18 cellular contexts compared by ENCODE assay signal in genomic region chr6:35015996-35016395, GRCh38.
DNase-seq lines count a peak whose midpoint lies in the region; ATAC-seq, FAIRE-seq and TF ChIP-seq lines count a peak whose summit lies in the region.
"Had no signal": no experiment of that assay in that cellular context is flagged by ENCODE, and none has a peak within 500 bp of the region (broad histone marks: within the 10 kb centered on the region; RNA-seq: fewer than 3 reads in every experiment).

No MANE protein-coding gene starts in this region.

- peaks cover 0 to 10% (median 0%) of the 10 kb centered on the region in 3 donors for H3K36me3 ChIP-seq in Peyer's patch
- peaks cover 8 to 23% of the 10 kb centered on the region in 2 donors for H3K36me3 ChIP-seq in duodenal mucosa (ENCODE audit: control insufficient read depth in 1 of 2, insufficient read depth in 2 of 2, low read length in 2 of 2)
- H3K36me3 ChIP-seq in muscle layer of colon (ENCODE audit: insufficient read depth, low read length) = no peaks in the 10 kb centered on the region
- no peaks in the 10 kb centered on the region for H3K36me3 ChIP-seq in testis (ENCODE audit: low read depth, missing control alignments)
- H3K36me3 ChIP-seq in pancreas = no peaks in the 10 kb centered on the region
- H3K36me3 ChIP-seq: ovary had no signal

- intact Hi-C loops in testis (cut with DNase I; ENCODE audit: low total_unique reads) (no loop called here), pancreas (cut with DNase I) (no loop called here)

- DNase-seq in Peyer's patch (no peak), testis (peak; percentile 47), pancreas (no peak), COLO668 (lab: John Stamatoyannopoulos, UW; ENCODE audit: unreplicated experiment) (no peak)
- DNase-seq: activated CD4-positive, alpha-beta T cell treated with anti-CD3 and anti-CD28 coated beads, Interleukin-2, amount 10 ng/mL, durations not matched to agents 7 days and 5 days; activated T-cell treated with anti-CD3 and anti-CD28 coated beads, Interleukin-2, amount 50 U/mL, for 72 hours; Karpas-422; NCI-H1694; NCI-H526; stimulated activated CD8-positive, alpha-beta memory T cell treated with anti-CD3 and anti-CD28 coated beads, Interleukin-4, amount 100 ng/mL, for 48 hours had no signal

- ATAC-seq in HG03432 (IDR thresholded peaks at IDR 0.05; ENCODE audit: unreplicated experiment) = no peak
- ATAC-seq in pancreas = no peak
- ATAC-seq in GM21619 (IDR thresholded peaks at IDR 0.05; ENCODE audit: unreplicated experiment) = no peak
- ATAC-seq: activated T-cell treated with anti-CD3 and anti-CD28 coated beads, Interleukin-2, amount 50 U/mL, for 72 hours had no signal

- no peak for TF ChIP-seq CTCF in Peyer's patch (IDR thresholded peaks at IDR 0.05)
- no peak for TF ChIP-seq CTCF in testis (IDR thresholded peaks at IDR 0.05)
- no peak for TF ChIP-seq CTCF in pancreas (IDR thresholded peaks at IDR 0.05)

- FAIRE-seq in pancreas (lab: Jason Lieb, UNC) = no peak
- FAIRE-seq: astrocyte, RCC 7860 had no signal

- H3K4me1 ChIP-seq in Peyer's patch (peaks cover 0 to 8% (median 0%) of the 10 kb centered on the region in 4 donors), duodenal mucosa (ENCODE audit: control insufficient read depth in 1 of 2, insufficient read depth in 2 of 2, low read length in 2 of 2) (no peaks in the 10 kb centered on the region), muscle layer of colon (ENCODE audit: insufficient read depth, low read length) (peaks cover 45% of the 10 kb centered on the region), testis (peaks cover 60% of the 10 kb centered on the region), pancreas (no peaks in the 10 kb centered on the region)

- WGBS in testis, 2 donors = 0% methylated on average over 1 of the region's 1 CpG
- WGBS in pancreas, 2 donors = 0 to 3% methylated on average over 1 of the region's 1 CpG

- H3K4me3 ChIP-seq in Peyer's patch = no peak overlapping the region
- H3K4me3 ChIP-seq in duodenal mucosa (ENCODE audit: low read depth in 1 of 2, low read length in 2 of 2) = no peak overlapping the region
- no peak overlapping the region for H3K4me3 ChIP-seq in muscle layer of colon (ENCODE audit: low read depth in 1 of 2, low read length in 2 of 2)
- no peak overlapping the region for H3K4me3 ChIP-seq in testis
- no peak overlapping the region for H3K4me3 ChIP-seq in pancreas
- H3K4me3 ChIP-seq: BLaER1, ovary had no signal

- no peaks in the 10 kb centered on the region for H3K27me3 ChIP-seq in Peyer's patch
- no peaks in the 10 kb centered on the region for H3K27me3 ChIP-seq in duodenal mucosa (ENCODE audit: control insufficient read depth in 1 of 2, insufficient read depth in 2 of 2, low read length in 2 of 2)
- H3K27me3 ChIP-seq in muscle layer of colon (ENCODE audit: control insufficient read depth in 1 of 2, insufficient read depth in 2 of 2, low read length in 2 of 2) = no peaks in the 10 kb centered on the region
- no peaks in the 10 kb centered on the region for H3K27me3 ChIP-seq in testis
- no peaks in the 10 kb centered on the region for H3K27me3 ChIP-seq in pancreas
- H3K27me3 ChIP-seq: BLaER1, ovary had no signal

- no peaks in the 10 kb centered on the region for H3K9me3 ChIP-seq in Peyer's patch
- no peaks in the 10 kb centered on the region for H3K9me3 ChIP-seq in duodenal mucosa (ENCODE audit: control insufficient read depth in 1 of 2, low read length in 2 of 2)
- H3K9me3 ChIP-seq in muscle layer of colon (ENCODE audit: low read length) = no peaks in the 10 kb centered on the region
- no peaks in the 10 kb centered on the region for H3K9me3 ChIP-seq in testis
- H3K9me3 ChIP-seq in pancreas = no peaks in the 10 kb centered on the region
- H3K9me3 ChIP-seq: BLaER1, ovary had no signal

- no peak for TF ChIP-seq POLR2A in Peyer's patch (IDR thresholded peaks at IDR 0.05)
- no peak for TF ChIP-seq POLR2A in testis (IDR thresholded peaks at IDR 0.05)

- H3K9ac ChIP-seq in duodenal mucosa (ENCODE audit: low read depth in 1 of 2, low read length in 2 of 2) = no peak overlapping the region
- peak overlapping the region; percentile 92 for H3K9ac ChIP-seq in muscle layer of colon (ENCODE audit: low read length)
- H3K9ac ChIP-seq: BLaER1 had no signal

- H3K27ac ChIP-seq in Peyer's patch (peak overlapping the region in 3 of 4 donors; percentile 14 to 90 (median 63)), duodenal mucosa (ENCODE audit: low read depth, low read length) (peak overlapping the region; percentile 50), muscle layer of colon (ENCODE audit: low read depth, low read length) (peak overlapping the region; percentile 100), testis (peak overlapping the region; percentile 53 to 91), pancreas (peak overlapping the region in 2 of 4 donors; percentile 7 to 70)
- H3K27ac ChIP-seq: BLaER1 had no signal
